Comparison of ENCODE assay signal across 22 cellular contexts in genomic region chr15:101781927-101782326, GRCh38. TPM values are rescaled to one million over a fixed set of nuclear protein-coding genes. Genes with fewer than 3 reads are reported as not detected.
DNase-seq lines count a peak whose midpoint lies in the region; ATAC-seq and TF ChIP-seq lines count a peak whose summit lies in the region.
"Had no signal": no experiment of that assay in that cellular context is flagged by ENCODE, and none has a peak within 500 bp of the region (broad histone marks: within the 10 kb centered on the region; RNA-seq: fewer than 3 reads in every experiment).

No MANE protein-coding gene starts in this region.

- no peaks in the 10 kb centered on the region for H3K27me3 ChIP-seq in mesendoderm (ENCODE audit: insufficient read depth, low read length, poor library complexity)
- H3K27me3 ChIP-seq in upper lobe of left lung = no peaks in the 10 kb centered on the region
- H3K27me3 ChIP-seq: SJCRH30 had no signal

- DNase-seq in Daoy (ENCODE audit: low read depth) = peak; percentile 17
- DNase-seq in SK-N-DZ (ENCODE audit: low spot score) = peak; percentile 12
- DNase-seq in mesendoderm = peak; percentile 39
- no peak for DNase-seq in NCI-H446 (lab: John Stamatoyannopoulos, UW)
- DNase-seq in upper lobe of left lung = no peak
- DNase-seq: ACHN; AML-193; COR-L47; MV-4-11; NCI-H1436 treated with DMSO at 0.1 percent for 48 hours; NCI-H2081; NCI-H526; NK-92 treated with Interleukin-12 subunit alpha and Interleukin-12 subunit beta, amount 100 ng/mL, for 24 hours; OCI-M1; SW 1271 had no signal

- H4K5ac ChIP-seq in mesendoderm (ENCODE audit: low read length) = no peak overlapping the region

- no peak overlapping the region for H3K4ac ChIP-seq in mesendoderm (ENCODE audit: low read depth, low read length)

- H3K79me1 ChIP-seq in mesendoderm (ENCODE audit: low read length) = no peaks in the 10 kb centered on the region

- H3K56ac ChIP-seq in mesendoderm (ENCODE audit: low read length) = no peak overlapping the region

- no CpG with 5 or more reads among the region's 9 CpGs for WGBS in mesendoderm (ENCODE audit: extremely low coverage, insufficient coverage, low lambda C conversion rate)
- WGBS in upper lobe of left lung, 2 donors = 87 to 89% methylated on average over 9 of the region's 9 CpGs

- no peak overlapping the region for H2BK5ac ChIP-seq in mesendoderm (ENCODE audit: low read length)

- no peak overlapping the region for H3K18ac ChIP-seq in mesendoderm (ENCODE audit: low read length)

- H2BK120ac ChIP-seq in mesendoderm (ENCODE audit: low read depth, low read length) = no peak overlapping the region

- H3K9ac ChIP-seq in mesendoderm (ENCODE audit: low read length) = no peak overlapping the region

- no peaks in the 10 kb centered on the region for H3K79me2 ChIP-seq in mesendoderm (ENCODE audit: control insufficient read depth, insufficient read depth, low read length)

- no peak overlapping the region for H3K27ac ChIP-seq in HEK293 (ENCODE audit: extremely low read depth, low read depth, low read length)
- no peak overlapping the region for H3K27ac ChIP-seq in mesendoderm (ENCODE audit: low read depth, low read length)
- no peak overlapping the region for H3K27ac ChIP-seq in upper lobe of left lung
- H3K27ac ChIP-seq: RWPE1, SJCRH30 had no signal

- no peak overlapping the region for H3K4me2 ChIP-seq in mesendoderm (ENCODE audit: low read length)

- H3K23ac ChIP-seq in mesendoderm (ENCODE audit: low read length) = no peak overlapping the region

- H2BK15ac ChIP-seq in mesendoderm (replicated peaks; ENCODE audit: low read depth) = no peak overlapping the region

- H3K4me3 ChIP-seq in HEK293 (ENCODE audit: low read depth, low read length) (no peak overlapping the region), mesendoderm (ENCODE audit: low read length) (no peak overlapping the region), upper lobe of left lung (no peak overlapping the region)
- H3K4me3 ChIP-seq: HAP-1, SJCRH30 had no signal

- TF ChIP-seq CTCF in HEK293 (tag by site-specific recombination; IDR thresholded peaks at IDR 0.05) (no peak), upper lobe of left lung (IDR thresholded peaks at IDR 0.05) (no peak)

- H4K8ac ChIP-seq in mesendoderm (ENCODE audit: low read depth, low read length) = no peak overlapping the region

- H3K36me3 ChIP-seq in HEK293 (ENCODE audit: control insufficient read depth in 2 of 2, insufficient read depth in 1 of 2, low read length in 2 of 2) (no peaks in the 10 kb centered on the region), mesendoderm (ENCODE audit: control insufficient read depth, insufficient read depth, low read length) (no peaks in the 10 kb centered on the region), upper lobe of left lung (no peaks in the 10 kb centered on the region)
- H3K36me3 ChIP-seq: HAP-1, SJCRH30 had no signal

- no peak overlapping the region for H2AK5ac ChIP-seq in mesendoderm (ENCODE audit: low read length)

- no peaks in the 10 kb centered on the region for H3K4me1 ChIP-seq in HEK293 (ENCODE audit: control insufficient read depth, insufficient read depth, low read length)
- no peaks in the 10 kb centered on the region for H3K4me1 ChIP-seq in mesendoderm (ENCODE audit: control insufficient read depth, low read depth, low read length)
- H3K4me1 ChIP-seq in upper lobe of left lung = no peaks in the 10 kb centered on the region
- H3K4me1 ChIP-seq: HAP-1 had no signal

- TF ChIP-seq POLR2A in upper lobe of left lung (IDR thresholded peaks at IDR 0.05) = no peak

- no peak for TF ChIP-seq EP300 in upper lobe of left lung (IDR thresholded peaks at IDR 0.05)

- CTCF ChIA-PET in HEK293 (lab: Yijun Ruan, JAX) = no interaction called here

- H3K9me3 ChIP-seq in HEK293 (ENCODE audit: control insufficient read depth, insufficient read depth, low read depth, low read length) (no peaks in the 10 kb centered on the region), upper lobe of left lung (no peaks in the 10 kb centered on the region)
- H3K9me3 ChIP-seq: HAP-1, SJCRH30 had no signal

- POLR2A ChIA-PET in HEK293 (lab: Yijun Ruan, JAX) = no interaction called here

- ATAC-seq in HG03571 (IDR thresholded peaks at IDR 0.05; ENCODE audit: unreplicated experiment) (no peak), upper lobe of left lung (ENCODE audit: low FRiP score in 2 of 2) (no peak)

TF ChIP-seq in HEK293, 187 proteins besides CTCF, POLR2A, EP300 and RAD21:
- TF ChIP-seq ZNF521 (tag by site-specific recombination; IDR thresholded peaks at IDR 0.05) (no peak), KLF10 (tag by site-specific recombination; IDR thresholded peaks at IDR 0.05) (0 out of 2 replicates have a peak, but pooled peaks have one; percentile 39)
TF ChIP-seq in HEK293: peak in this region for 1.

RNA-seq across cellular contexts. Expression of gene OR4F6, which starts 21.4 kb away (rescaled TPM):
- not detected in 2 replicates for total RNA-seq in Daoy (2014; rRNA removed; shearing (Covaris generic))
- polyA plus RNA-seq in SK-N-DZ (2014; cell fraction: cytosol; rRNA removed) = not detected in 2 replicates
- polyA plus RNA-seq in SK-N-DZ (2014; cell fraction: nucleus; rRNA removed) = not detected in 2 replicates
- not detected for polyA plus RNA-seq in mesendoderm (2013, experiment 1 of 2)
- polyA plus RNA-seq in mesendoderm (2013, experiment 2 of 2) = not detected
- total RNA-seq in upper lobe of left lung = not detected
- total RNA-seq: HT-29, LHCN-M2, SJCRH30 had no signal

RNA-seq across cellular contexts. Expression of gene OR4F15, which starts 30.1 kb away (rescaled TPM):
- not detected in 2 replicates for total RNA-seq in Daoy (2014; rRNA removed; shearing (Covaris generic))
- polyA plus RNA-seq in SK-N-DZ (2014; cell fraction: cytosol; rRNA removed) = not detected in 2 replicates
- not detected in 2 replicates for polyA plus RNA-seq in SK-N-DZ (2014; cell fraction: nucleus; rRNA removed)
- not detected for polyA plus RNA-seq in mesendoderm (2013, experiment 1 of 2)
- polyA plus RNA-seq in mesendoderm (2013, experiment 2 of 2) = not detected
- total RNA-seq in upper lobe of left lung = not detected
- total RNA-seq: HT-29, LHCN-M2, SJCRH30 had no signal

RNA-seq across cellular contexts. Expression of gene TARS3, which starts 57.7 kb away (rescaled TPM):
- 6.2 and 12.7 TPM in 2 replicates for total RNA-seq in Daoy (2014; rRNA removed; shearing (Covaris generic))
- polyA plus RNA-seq in SK-N-DZ (2014; cell fraction: cytosol; rRNA removed) = 12.6 and 12.7 TPM in 2 replicates
- 13.1 and 13.7 TPM in 2 replicates for polyA plus RNA-seq in SK-N-DZ (2014; cell fraction: nucleus; rRNA removed)
- 9.8 TPM for polyA plus RNA-seq in mesendoderm (2013, experiment 1 of 2)
- 9.6 TPM for polyA plus RNA-seq in mesendoderm (2013, experiment 2 of 2)
- 10 to 100 TPM in 5 of 6 donors, 1 to 10 TPM in 1; 8.7 to 45.1 (median 13.9) TPM for total RNA-seq in upper lobe of left lung

Comparison
In these comparisons a context has a peak if more than half of its experiments do, and no peak if none do; other contexts are left out.
1. DNase-seq: peak in Daoy (single experiment), SK-N-DZ (single experiment) and mesendoderm (single experiment); none in NCI-H446 (0 of 2) and upper lobe of left lung (0 of 2).